Comparison of ENCODE assay signal across 8 cellular contexts in the genomic region with DNA sequence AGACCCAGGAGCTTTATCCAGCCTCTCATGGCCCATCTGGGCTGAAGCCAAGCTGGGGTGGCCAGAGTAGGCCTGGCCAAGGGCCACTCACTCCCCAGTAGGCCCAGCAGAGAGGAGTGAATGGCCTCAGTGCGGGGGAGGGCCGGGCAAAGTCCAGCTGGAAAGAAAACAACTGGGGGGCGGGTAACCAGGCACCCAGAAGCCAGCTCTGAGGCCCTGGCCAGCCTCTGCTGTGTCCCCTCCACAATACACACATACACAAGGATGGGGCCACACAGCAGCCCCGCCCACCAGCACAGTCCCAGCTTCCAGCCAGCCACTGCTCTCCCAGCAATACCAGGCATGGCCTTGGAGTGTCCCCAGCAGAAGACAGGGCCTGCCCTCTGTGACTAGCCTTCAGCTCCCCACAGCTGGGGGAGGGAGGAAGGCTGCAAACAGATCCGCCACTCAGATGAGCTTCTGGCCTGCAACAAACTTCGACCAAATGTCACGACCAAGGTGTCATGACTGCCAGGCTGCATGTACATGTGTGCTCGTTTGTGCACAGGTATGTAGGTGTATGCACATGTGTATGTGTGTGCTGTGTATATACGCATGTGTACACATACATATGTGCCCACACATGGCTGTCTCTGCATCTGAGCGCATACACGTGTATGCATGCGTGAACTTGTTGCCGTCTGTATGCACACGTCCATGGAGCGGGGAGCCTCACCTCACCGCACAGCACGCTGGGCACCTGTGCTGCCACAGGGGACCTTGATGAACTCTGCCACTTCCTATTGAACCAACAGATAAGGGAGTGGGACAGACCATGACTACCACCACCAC. TPM values are rescaled to one million over a fixed set of nuclear protein-coding genes. Genes with fewer than 3 reads are reported as not detected.
A peak's percentile ranks its signal among the peaks of the same experiment; 100 is the strongest.
DNase-seq lines count a peak whose midpoint lies in the region; ATAC-seq and TF ChIP-seq lines count a peak whose summit lies in the region.

No MANE protein-coding gene starts in this region.

- no peaks in the 10 kb centered on the region for H3K36me3 ChIP-seq in colonic mucosa

- peak overlapping the region in 1 of 3 donors; percentile 70 for H3K27ac Mint-ChIP-seq in IgD-negative memory B cell

- peak overlapping the region; percentile 32 for H3K27ac ChIP-seq in colonic mucosa

- peak in 13 of 14 donors; percentile 16 to 92 (median 80) for DNase-seq in C1 segment of cervical spinal cord (lab: John Stamatoyannopoulos, UW)
- peak; percentile 67 for DNase-seq in colonic mucosa
- peak; percentile 91 for DNase-seq in midbrain (lab: John Stamatoyannopoulos, UW)
- no peak for DNase-seq in NCI-H1048 (lab: John Stamatoyannopoulos, UW)
- DNase-seq in dermis blood vessel endothelial cell: no peak

- no peaks in the 10 kb centered on the region for H3K27me3 Mint-ChIP-seq in IgD-negative memory B cell

- H3K36me3 Mint-ChIP-seq in IgD-negative memory B cell: no peaks in the 10 kb centered on the region

- intact Hi-C loops in colonic mucosa (cut with DNase I): no loop called here

- peaks cover 20 to 41% (median 28%) of the 10 kb centered on the region in 3 donors for H3K4me1 Mint-ChIP-seq in IgD-negative memory B cell

- ATAC-seq in HG03439 (IDR thresholded peaks at IDR 0.05; ENCODE audit: unreplicated experiment) (no peak), GM18909 (IDR thresholded peaks at IDR 0.05; ENCODE audit: poor library complexity, unreplicated experiment) (no peak)

- peaks cover 25% of the 10 kb centered on the region for H3K4me1 ChIP-seq in colonic mucosa

- H3K9ac ChIP-seq in colonic mucosa (ENCODE audit: low read depth in 2 of 2, low read length in 2 of 2): peak overlapping the region in 1 of 2 donors; percentile 19

- TF ChIP-seq CTCF in colonic mucosa (IDR thresholded peaks at IDR 0.05): no peak

- H3K4me3 Mint-ChIP-seq in IgD-negative memory B cell: peak overlapping the region in 3 of 4 donors; percentile 61 to 65 (median 65)

- H3K27me3 ChIP-seq in colonic mucosa: no peaks in the 10 kb centered on the region

- H3K4me3 ChIP-seq in colonic mucosa: no peak overlapping the region

- H3K9me3 Mint-ChIP-seq in IgD-negative memory B cell: no peaks in the 10 kb centered on the region

- H3K9me3 ChIP-seq in colonic mucosa: no peaks in the 10 kb centered on the region

RNA-seq across cellular contexts. Expression of a gene that starts 5.0 kb away (rescaled TPM):
- polyA plus RNA-seq in IgD-negative memory B cell: 36.4 TPM
- 10 to 100 TPM; 75.7 to 77.9 TPM for total RNA-seq in colonic mucosa
- 157 and 172 TPM in 2 replicates for total RNA-seq in dermis blood vessel endothelial cell

RNA-seq across cellular contexts. Expression of a gene that starts 18.3 kb away (rescaled TPM):
- polyA plus RNA-seq in IgD-negative memory B cell: not detected
- total RNA-seq in colonic mucosa (not detected), dermis blood vessel endothelial cell (not detected in 2 replicates)

Comparison
In these comparisons a context has a peak if more than half of its experiments do, and no peak if none do; other contexts are left out.
1. DNase-seq: peak in C1 segment of cervical spinal cord (13 of 14), colonic mucosa (single experiment) and midbrain (single experiment); none in NCI-H1048 (single experiment) and dermis blood vessel endothelial cell (single experiment).